In genomic region chr10:129952771-129953489, GRCh38 we compare ENCODE assay signal across 23 cellular contexts. TPM values are rescaled to one million over a fixed set of nuclear protein-coding genes. Genes with fewer than 3 reads are reported as not detected.
A peak's percentile ranks its signal among the peaks of the same experiment; 100 is the strongest.
DNase-seq lines count a peak whose midpoint lies in the region; ATAC-seq, FAIRE-seq and TF ChIP-seq lines count a peak whose summit lies in the region.
"Had no signal": no experiment of that assay in that cellular context is flagged by ENCODE, and none has a peak within 500 bp of the region (broad histone marks: within the 10 kb centered on the region; RNA-seq: fewer than 3 reads in every experiment).

No MANE protein-coding gene starts in this region.

- H3K27ac Mint-ChIP-seq in activated CD4-positive, alpha-beta T cell treated with anti-CD3 and anti-CD28 coated beads for 36 hours = no peak overlapping the region
- H3K27ac Mint-ChIP-seq: activated CD8-positive, alpha-beta memory T cell treated with anti-CD3 and anti-CD28 coated beads, Interleukin-2, amount 10 ng/mL, durations not matched to agents 7 days and 5 days; activated T-helper 2 cell treated with anti-CD3 and anti-CD28 coated beads, Interferon-gamma antibody, Interleukin-2, Interleukin-4, amounts not matched to agents 10 μg/mL and 5 μg/mL and 100 μg/mL, durations not matched to agents 14 hours and 24 hours and 36 hours; CD4-positive, alpha-beta T cell; naive thymus-derived CD8-positive, alpha-beta T cell; T-helper 2 cell treated with Interferon-gamma antibody and Interleukin-4, amounts not matched to agents 5 μg/mL and 100 μg/mL, for 36 hours had no signal

- intact Hi-C loops in Right ventricle myocardium inferior (cut with DNase I) = no loop called here
- intact Hi-C loops in activated CD4-positive, alpha-beta T cell treated with anti-CD3 and anti-CD28 coated beads for 36 hours (cut with DNase I, micrococcal nuclease) = loop anchor here in 1 of 2 experiments (5.0 kb wide), 1 partner anchor 56 kb away; no protein-coding TSS in a partner anchor

- TF ChIP-seq EP300 in tibial nerve (IDR thresholded peaks at IDR 0.05) = no peak

- no peak overlapping the region for H3K4me3 Mint-ChIP-seq in activated CD4-positive, alpha-beta T cell treated with anti-CD3 and anti-CD28 coated beads for 36 hours
- H3K4me3 Mint-ChIP-seq: activated CD8-positive, alpha-beta memory T cell treated with anti-CD3 and anti-CD28 coated beads, Interleukin-2, amount 10 ng/mL, durations not matched to agents 7 days and 5 days; CD4-positive, alpha-beta T cell; naive thymus-derived CD8-positive, alpha-beta T cell; T-helper 2 cell treated with Interferon-gamma antibody and Interleukin-4, amounts not matched to agents 5 μg/mL and 100 μg/mL, for 36 hours had no signal

- ATAC-seq in Right ventricle myocardium inferior (peak; percentile 63), HG03442 (IDR thresholded peaks at IDR 0.05; ENCODE audit: unreplicated experiment) (no peak)
- ATAC-seq in activated CD4-positive, alpha-beta T cell treated with anti-CD3 and anti-CD28 coated beads for 36 hours = no peak
- ATAC-seq: activated CD8-positive, alpha-beta memory T cell treated with anti-CD3 and anti-CD28 coated beads, Interleukin-2, amount 10 ng/mL, durations not matched to agents 7 days and 5 days; HCT116; naive thymus-derived CD8-positive, alpha-beta T cell; stimulated activated naive CD8-positive, alpha-beta T cell treated with anti-CD3 and anti-CD28 coated beads, Interleukin-15, Interleukin-2, amounts not matched to agents 100 U/mL and 50 U/mL, for 24 hours had no signal

- no peak for TF ChIP-seq POLR2A in tibial nerve (IDR thresholded peaks at IDR 0.05)

- H2AFZ ChIP-seq in ACC112 (ENCODE audit: low read length, unreplicated experiment) (peak overlapping the region; percentile 42), neuron (ENCODE audit: low read depth, low read length) (no peak overlapping the region)

- H3K9me3 Mint-ChIP-seq in activated CD4-positive, alpha-beta T cell treated with anti-CD3 and anti-CD28 coated beads for 36 hours (ENCODE audit: low read depth) = no peaks in the 10 kb centered on the region
- H3K9me3 Mint-ChIP-seq: activated T-helper 2 cell treated with anti-CD3 and anti-CD28 coated beads, Interferon-gamma antibody, Interleukin-2, Interleukin-4, amounts not matched to agents 10 μg/mL and 5 μg/mL and 100 μg/mL, durations not matched to agents 14 hours and 24 hours and 36 hours; CD4-positive, alpha-beta T cell; T-helper 2 cell treated with Interferon-gamma antibody and Interleukin-4, amounts not matched to agents 5 μg/mL and 100 μg/mL, for 36 hours had no signal

- FAIRE-seq in small intestine (lab: Jason Lieb, UNC) = no peak
- FAIRE-seq: A204.1, endometrium, urothelium cell line had no signal

- no peaks in the 10 kb centered on the region for H3K27me3 ChIP-seq in ACC112 (ENCODE audit: insufficient read depth, low read length)
- H3K27me3 ChIP-seq in adipocyte (replicated peaks; ENCODE audit: control insufficient read depth, insufficient read depth, low read length) = no peaks in the 10 kb centered on the region
- peaks cover 21% of the 10 kb centered on the region for H3K27me3 ChIP-seq in neuron (ENCODE audit: insufficient read depth, low read length)
- H3K27me3 ChIP-seq in tibial nerve = peaks cover 0 to 37% of the 10 kb centered on the region in 2 donors
- H3K27me3 ChIP-seq in small intestine (ENCODE audit: control insufficient read depth in 2 of 2, insufficient read depth in 2 of 2, low read length in 2 of 2) = peaks cover 2 to 13% of the 10 kb centered on the region in 2 donors
- H3K27me3 ChIP-seq: SJSA1 had no signal

- no peaks in the 10 kb centered on the region for H3K36me3 ChIP-seq in ACC112 (ENCODE audit: insufficient read depth, low read length)
- no peaks in the 10 kb centered on the region for H3K36me3 ChIP-seq in adipocyte (ENCODE audit: control insufficient read depth, insufficient read depth, low read length, severe bottlenecking)
- no peaks in the 10 kb centered on the region for H3K36me3 ChIP-seq in neuron (ENCODE audit: insufficient read depth, low read length)
- no peaks in the 10 kb centered on the region for H3K36me3 ChIP-seq in tibial nerve
- no peaks in the 10 kb centered on the region for H3K36me3 ChIP-seq in small intestine (ENCODE audit: control insufficient read depth in 2 of 2, insufficient read depth in 2 of 2, low read length in 2 of 2)
- H3K36me3 ChIP-seq: SJSA1 had no signal

- DNase-seq in adipocyte (ENCODE audit: low read depth) = no peak
- DNase-seq in Right ventricle myocardium inferior (ENCODE audit: missing footprints) = no peak
- DNase-seq in tibial nerve (ENCODE audit: low spot score in 2 of 2) = no peak
- no peak for DNase-seq in activated CD4-positive, alpha-beta T cell treated with anti-CD3 and anti-CD28 coated beads for 36 hours
- no peak for DNase-seq in small intestine
- DNase-seq: activated CD8-positive, alpha-beta memory T cell treated with anti-CD3 and anti-CD28 coated beads, Interleukin-2, amount 10 ng/mL, durations not matched to agents 7 days and 5 days; CD4-positive, alpha-beta T cell; naive thymus-derived CD8-positive, alpha-beta T cell; NCI-H187; NCI-H510A; stimulated activated naive CD8-positive, alpha-beta T cell treated with anti-CD3 and anti-CD28 coated beads, Interleukin-15, Interleukin-2, amounts not matched to agents 100 U/mL and 50 U/mL, for 24 hours had no signal

- 44 to 52% methylated on average over 11 of the region's 11 CpGs for WGBS in tibial nerve, 2 donors
- 61 to 74% (median 64%) methylated on average over 11 of the region's 11 CpGs for WGBS in small intestine, 3 donors

- no peaks in the 10 kb centered on the region for H3K9me3 ChIP-seq in adipocyte (ENCODE audit: control insufficient read depth, low read length)
- H3K9me3 ChIP-seq in neuron (ENCODE audit: low read length) = no peaks in the 10 kb centered on the region
- H3K9me3 ChIP-seq in tibial nerve = no peaks in the 10 kb centered on the region
- H3K9me3 ChIP-seq in small intestine (ENCODE audit: control insufficient read depth, low read depth) = no peaks in the 10 kb centered on the region
- H3K9me3 ChIP-seq: SJSA1 had no signal

- H3K27ac ChIP-seq in ACC112 (ENCODE audit: low read depth, low read length) = peak overlapping the region; percentile 63
- H3K27ac ChIP-seq in tibial nerve = peak overlapping the region in 2 of 4 donors; percentile 79 to 89
- H3K27ac ChIP-seq in small intestine (ENCODE audit: low read depth in 1 of 2, low read length in 1 of 2) = no peak overlapping the region
- H3K27ac ChIP-seq: SJSA1 had no signal

- H3K4me3 ChIP-seq in ACC112 (ENCODE audit: low read depth, low read length) (peak overlapping the region; percentile 96), adipocyte (ENCODE audit: low read length) (peak overlapping the region; percentile 94), neuron (ENCODE audit: low read length) (peak overlapping the region; percentile 20), tibial nerve (peak overlapping the region in 1 of 4 donors; percentile 23), small intestine (ENCODE audit: low read depth in 1 of 2, low read length in 2 of 2) (no peak overlapping the region)
- H3K4me3 ChIP-seq: SJSA1 had no signal

- H3K4me1 Mint-ChIP-seq in activated CD4-positive, alpha-beta T cell treated with anti-CD3 and anti-CD28 coated beads for 36 hours = peaks cover 4% of the 10 kb centered on the region
- H3K4me1 Mint-ChIP-seq: activated CD8-positive, alpha-beta memory T cell treated with anti-CD3 and anti-CD28 coated beads, Interleukin-2, amount 10 ng/mL, durations not matched to agents 7 days and 5 days had no signal

- no peaks in the 10 kb centered on the region for H3K36me3 Mint-ChIP-seq in activated CD4-positive, alpha-beta T cell treated with anti-CD3 and anti-CD28 coated beads for 36 hours (ENCODE audit: low read depth)
- H3K36me3 Mint-ChIP-seq: activated CD8-positive, alpha-beta memory T cell treated with anti-CD3 and anti-CD28 coated beads, Interleukin-2, amount 10 ng/mL, durations not matched to agents 7 days and 5 days had no signal

- POLR2A ChIA-PET in activated CD4-positive, alpha-beta T cell treated with anti-CD3 and anti-CD28 coated beads for 36 hours (lab: Charles Lee) = no interaction called here

- H3K4me1 ChIP-seq in ACC112 (ENCODE audit: control insufficient read depth, insufficient read depth, low read length, unreplicated experiment) (peaks cover 55% of the 10 kb centered on the region), adipocyte (ENCODE audit: control insufficient read depth, insufficient read depth, low read length) (peaks cover 86% of the 10 kb centered on the region), neuron (ENCODE audit: insufficient read depth, low read length) (peaks cover 48% of the 10 kb centered on the region), tibial nerve (peaks cover 0 to 64% (median 5%) of the 10 kb centered on the region in 4 donors), small intestine (ENCODE audit: control insufficient read depth in 2 of 2, insufficient read depth in 1 of 2, low read depth in 1 of 2, low read length in 1 of 2) (no peaks in the 10 kb centered on the region)
- H3K4me1 ChIP-seq: SJSA1 had no signal

- H3K9ac ChIP-seq in adipocyte (ENCODE audit: low read length) = peak overlapping the region; percentile 81

- H3K27me3 Mint-ChIP-seq in activated CD4-positive, alpha-beta T cell treated with anti-CD3 and anti-CD28 coated beads for 36 hours = peaks cover 41% of the 10 kb centered on the region

- TF ChIP-seq CTCF in tibial nerve (IDR thresholded peaks at IDR 0.05) = no peak

- H3K79me2 ChIP-seq in ACC112 (ENCODE audit: control insufficient read depth, insufficient read depth, low read length, unreplicated experiment) = peaks cover 60% of the 10 kb centered on the region

- CTCF ChIA-PET in activated CD4-positive, alpha-beta T cell treated with anti-CD3 and anti-CD28 coated beads for 36 hours (lab: Charles Lee) = interaction anchor here (0.8 kb wide), 1 partner anchor 18 kb away, joined by 3 read pairs; no protein-coding TSS in a partner anchor

RNA-seq across cellular contexts. Expression of gene EBF3, which starts 11.1 kb away (rescaled TPM):
- total RNA-seq in Right ventricle myocardium inferior (7.9 TPM), tibial nerve (10 to 100 TPM; 27.3 to 41.0 (median 31.2) TPM)
- total RNA-seq in activated CD4-positive, alpha-beta T cell treated with anti-CD3 and anti-CD28 coated beads for 36 hours = not detected
- 1 to 10 TPM in 1 of 3 donors, not detected in 2; 1.9 TPM for polyA plus RNA-seq in small intestine
- total RNA-seq: activated CD8-positive, alpha-beta memory T cell treated with anti-CD3 and anti-CD28 coated beads, Interleukin-2, amount 10 ng/mL, durations not matched to agents 7 days and 5 days; activated T-helper 2 cell treated with anti-CD3 and anti-CD28 coated beads, Interferon-gamma antibody, Interleukin-2, Interleukin-4, amounts not matched to agents 10 μg/mL and 5 μg/mL and 100 μg/mL, durations not matched to agents 14 hours and 24 hours and 36 hours; CD4-positive, alpha-beta T cell; M059J; naive thymus-derived CD8-positive, alpha-beta T cell; OCI-LY7; SJSA1 had no signal
- polyA plus RNA-seq: naive thymus-derived CD8-positive, alpha-beta T cell had no signal

Comparison
In these comparisons a context has a peak if more than half of its experiments do, and no peak if none do; other contexts are left out.
1. H3K4me3 ChIP-seq: peak in ACC112 (single experiment), adipocyte (single experiment) and neuron (single experiment); none in small intestine (0 of 2).